10 cellular contexts compared by ENCODE assay signal in the genomic region with DNA sequence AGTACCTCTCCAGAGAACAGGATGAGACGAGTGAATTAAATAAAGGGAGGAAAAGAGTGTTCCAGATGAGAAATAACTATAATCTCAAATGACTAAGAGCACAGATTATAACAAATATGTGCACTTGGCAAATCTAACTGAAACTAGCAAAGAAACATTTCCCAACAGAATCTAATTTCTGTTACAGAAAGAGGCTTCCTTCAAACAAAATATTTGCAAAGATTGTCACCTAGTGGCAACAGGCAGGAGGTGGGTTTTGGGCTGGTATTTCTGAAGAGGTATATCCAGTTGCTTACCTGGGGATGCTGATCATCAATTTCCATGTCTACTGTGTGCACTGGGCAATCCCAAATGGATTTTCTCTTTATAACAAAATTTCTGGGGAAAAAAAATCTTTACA. TPM values are rescaled to one million over a fixed set of nuclear protein-coding genes. Genes with fewer than 3 reads are reported as not detected.
DNase-seq lines count a peak whose midpoint lies in the region; ATAC-seq, FAIRE-seq and TF ChIP-seq lines count a peak whose summit lies in the region.
"Had no signal": no experiment of that assay in that cellular context is flagged by ENCODE, and none has a peak within 500 bp of the region (broad histone marks: within the 10 kb centered on the region; RNA-seq: fewer than 3 reads in every experiment).

No MANE protein-coding gene starts in this region.

- no peak overlapping the region for H3K23ac ChIP-seq in H9 (ENCODE audit: insufficient read length, low read depth, low read length)

- no peak overlapping the region for H3K27ac Mint-ChIP-seq in H9
- H3K27ac Mint-ChIP-seq: mesothelial cell of epicardium had no signal

- H3K4me1 ChIP-seq in H9 (ENCODE audit: insufficient read depth, low read length) (no peaks in the 10 kb centered on the region), keratinocyte (ENCODE audit: control insufficient read depth, extremely low read depth, insufficient read depth, low read length) (peaks cover 6% of the 10 kb centered on the region)

- no peaks in the 10 kb centered on the region for H3K27me3 ChIP-seq in H9 (ENCODE audit: insufficient read depth, low read length)
- peaks cover 6% of the 10 kb centered on the region for H3K27me3 ChIP-seq in keratinocyte (ENCODE audit: control insufficient read depth, extremely low read depth, insufficient read depth, low read length)

- no peak overlapping the region for H3K56ac ChIP-seq in H9 (ENCODE audit: insufficient read length, low read depth, low read length)

- no peaks in the 10 kb centered on the region for H3K23me2 ChIP-seq in H9 (ENCODE audit: insufficient read length, low read depth, low read length, poor library complexity, severe bottlenecking)

- no peaks in the 10 kb centered on the region for H3K9me1 ChIP-seq in keratinocyte (ENCODE audit: control insufficient read depth, extremely low read depth, insufficient read depth, low read length)

- no CpG with 5 or more reads among the region's 1 CpG for WGBS in H9 (ENCODE audit: extremely low coverage, insufficient read length, low lambda C conversion rate)

- H3K4ac ChIP-seq in H9 (ENCODE audit: low read depth, low read length): no peak overlapping the region

- no peak overlapping the region for H4K8ac ChIP-seq in H9 (replicated peaks; ENCODE audit: insufficient read length, low read depth, low read length)

- no peaks in the 10 kb centered on the region for H3K9me3 Mint-ChIP-seq in H9
- no peaks in the 10 kb centered on the region for H3K9me3 Mint-ChIP-seq in activated T-cell treated with anti-CD3 and anti-CD28 coated beads, Interleukin-2, amount 50 U/mL, for 4 hours
- H3K9me3 Mint-ChIP-seq: mesothelial cell of epicardium had no signal

- in situ Hi-C loops in Caki2 (cut with HindIII; ENCODE audit: low pct_unique_long_range_greater_than_20kb, low sequenced_read_pairs): no loop called here

- H2BK20ac ChIP-seq in H9 (ENCODE audit: low read depth, low read length, poor library complexity, severe bottlenecking): no peak overlapping the region

- no peak overlapping the region for H2BK15ac ChIP-seq in H9 (ENCODE audit: low read depth, low read length)

- H4K20me1 ChIP-seq in H9 (ENCODE audit: control insufficient read depth, insufficient read depth, insufficient read length) (no peaks in the 10 kb centered on the region), keratinocyte (ENCODE audit: control insufficient read depth, extremely low read depth, insufficient read depth, low read length) (no peaks in the 10 kb centered on the region)

- H3K4me1 Mint-ChIP-seq in H9: peaks cover 2 to 3% of the 10 kb centered on the region in 2 experiments; a peak in 3 of 4 replicates
- peaks cover 16% of the 10 kb centered on the region for H3K4me1 Mint-ChIP-seq in activated T-cell treated with anti-CD3 and anti-CD28 coated beads, Interleukin-2, amount 50 U/mL, for 4 hours (ENCODE audit: low read depth)

- H2BK12ac ChIP-seq in H9 (ENCODE audit: insufficient read length, low read depth, low read length): no peak overlapping the region

- H3K27ac ChIP-seq in H9 (ENCODE audit: insufficient read length, low read depth, low read length): no peak overlapping the region
- H3K27ac ChIP-seq in VCaP: no peak overlapping the region
- H3K27ac ChIP-seq in keratinocyte (ENCODE audit: control insufficient read depth, insufficient read depth, low read length): no peak overlapping the region

- H3K36me3 Mint-ChIP-seq in H9 (ENCODE audit: insufficient read depth in 1 of 3, low read depth in 3 of 3): no peaks in the 10 kb centered on the region
- no peaks in the 10 kb centered on the region for H3K36me3 Mint-ChIP-seq in activated T-cell treated with anti-CD3 and anti-CD28 coated beads, Interleukin-2, amount 50 U/mL, for 4 hours (ENCODE audit: insufficient read depth)
- H3K36me3 Mint-ChIP-seq: mesothelial cell of epicardium had no signal

- no peak for ATAC-seq in activated T-cell treated with anti-CD3 and anti-CD28 coated beads, Interleukin-2, amount 50 U/mL, for 4 hours
- no peak for ATAC-seq in HG02970 (IDR thresholded peaks at IDR 0.05; ENCODE audit: low FRiP score, unreplicated experiment)

- H3T11ph ChIP-seq in H9 (ENCODE audit: low read length): no peak overlapping the region

- no peak overlapping the region for H2BK5ac ChIP-seq in H9 (ENCODE audit: insufficient read length, low read length)

- no peak overlapping the region for H3K9ac ChIP-seq in H9 (ENCODE audit: extremely low read depth, insufficient read length, low read length)
- H3K9ac ChIP-seq in keratinocyte (ENCODE audit: control insufficient read depth, extremely low read depth, insufficient read depth, low read length): no peak overlapping the region

- H3K36me3 ChIP-seq in keratinocyte (ENCODE audit: control insufficient read depth in 2 of 2, extremely low read depth in 1 of 2, insufficient read depth in 2 of 2, low read length in 2 of 2): no peaks in the 10 kb centered on the region

- H3K4me3 Mint-ChIP-seq in H9: no peak overlapping the region
- no peak overlapping the region for H3K4me3 Mint-ChIP-seq in activated T-cell treated with anti-CD3 and anti-CD28 coated beads, Interleukin-2, amount 50 U/mL, for 4 hours
- H3K4me3 Mint-ChIP-seq: mesothelial cell of epicardium had no signal

- no peak overlapping the region for H3K14ac ChIP-seq in H9 (ENCODE audit: insufficient read depth, low read length)

- H3K79me2 ChIP-seq in H9 (ENCODE audit: insufficient read depth, low read length) (no peaks in the 10 kb centered on the region), keratinocyte (ENCODE audit: control insufficient read depth, insufficient read depth, low read length) (no peaks in the 10 kb centered on the region)

- H3K27me3 Mint-ChIP-seq in H9 (ENCODE audit: low read depth): peaks cover 26% of the 10 kb centered on the region
- H3K27me3 Mint-ChIP-seq in activated T-cell treated with anti-CD3 and anti-CD28 coated beads, Interleukin-2, amount 50 U/mL, for 4 hours (ENCODE audit: low read depth): peaks cover 17% of the 10 kb centered on the region

- H3K9me3 ChIP-seq in H9 (ENCODE audit: control insufficient read depth, low read depth, low read length): no peaks in the 10 kb centered on the region
- H3K9me3 ChIP-seq in keratinocyte (ENCODE audit: control insufficient read depth, low read depth, low read length): no peaks in the 10 kb centered on the region

- dilution Hi-C loops in keratinocyte (cut with MboI; ENCODE audit: extremely low pct_ligation_motif_present, low sequenced_read_pairs): no loop called here

- no peaks in the 10 kb centered on the region for H3K79me1 ChIP-seq in H9 (ENCODE audit: insufficient read depth, low read depth, low read length, poor library complexity, severe bottlenecking)

- H3K4me3 ChIP-seq in keratinocyte (ENCODE audit: control insufficient read depth in 2 of 3, extremely low read depth in 1 of 3, insufficient read depth in 2 of 3, low read depth in 1 of 3, low read length in 3 of 3): no peak overlapping the region

- H2AFZ ChIP-seq in H9 (ENCODE audit: low read length) (no peak overlapping the region), keratinocyte (ENCODE audit: control insufficient read depth, low read length) (no peak overlapping the region)

- H4K91ac ChIP-seq in H9 (ENCODE audit: insufficient read length, low read depth, low read length): no peak overlapping the region

- TF ChIP-seq CTCF in H9 (conservative IDR thresholded peaks at IDR 0.05): peak; percentile 66
- TF ChIP-seq CTCF in VCaP (conservative IDR thresholded peaks at IDR 0.05): peak; percentile 77
- peak; percentile 25 to 54 (median 42) for TF ChIP-seq CTCF in keratinocyte (optimal IDR thresholded peaks at IDR 0.05 in 1 of 3, IDR thresholded peaks at IDR 0.05 in 1 of 3, conservative IDR thresholded peaks at IDR 0.05 in 1 of 3; ENCODE audit: extremely low read depth in 1 of 3, insufficient read depth in 2 of 3, low read length in 3 of 3)

- H2BK120ac ChIP-seq in H9 (ENCODE audit: low read depth, low read length, poor library complexity, severe bottlenecking): no peak overlapping the region

- FAIRE-seq in keratinocyte (lab: Jason Lieb, UNC): no peak

- no peak overlapping the region for H4K5ac ChIP-seq in H9 (ENCODE audit: insufficient read length, low read depth, low read length)

- H3K4me2 ChIP-seq in H9 (ENCODE audit: insufficient read depth, insufficient read length, low read length) (no peak overlapping the region), keratinocyte (ENCODE audit: control insufficient read depth, extremely low read depth, insufficient read depth, low read depth, low read length) (no peak overlapping the region)

- no peak overlapping the region for H3K18ac ChIP-seq in H9 (ENCODE audit: insufficient read length, low read depth, low read length)

- H2AK5ac ChIP-seq in H9 (ENCODE audit: insufficient read length, low read length): no peak overlapping the region

- DNase-seq in Caki2 (ENCODE audit: low read depth) (peak; percentile 33), H9 (no peak), keratinocyte (ENCODE audit: low read depth, low spot score) (no peak), activated T-cell treated with anti-CD3 and anti-CD28 coated beads for 4 hours (no peak), NCI-H2107 treated with DMSO at 0.1 percent for 48 hours (lab: John Stamatoyannopoulos, UW; ENCODE audit: unreplicated experiment) (no peak)
- DNase-seq in activated T-cell treated with anti-CD3 and anti-CD28 coated beads, Interleukin-2, amount 50 U/mL, for 4 hours: no peak
- DNase-seq: activated CD4-positive, alpha-beta T cell treated with anti-CD3 and anti-CD28 coated beads, Interleukin-2, amount 50 U/mL, for 1 hour had no signal

RNA-seq across cellular contexts. Expression of a gene that starts 5.6 kb away (rescaled TPM):
- 16.9 and 34.7 TPM in 2 replicates for total RNA-seq in Caki2 (2014; rRNA removed; shearing (Covaris generic); ENCODE audit: low replicate concordance)
- 48.5 and 49.4 TPM in 2 replicates for total RNA-seq in H9 (2021)
- polyA plus RNA-seq in keratinocyte: 9.6 to 24.6 TPM (median 20.8 TPM) in 3 replicates
- 24.0 TPM for polyA plus RNA-seq in keratinocyte (2011; ENCODE audit: low read depth)
- polyA plus RNA-seq in keratinocyte (2011; cell fraction: cytosol; rRNA removed): 8.2 and 12.8 TPM in 2 replicates
- polyA plus RNA-seq in keratinocyte (2011; cell fraction: nucleus; rRNA removed): 17.0 and 28.3 TPM in 2 replicates
- polyA plus RNA-seq in keratinocyte (2012; ENCODE audit: low replicate concordance): 3.8 and 15.7 TPM in 2 replicates
- polyA minus RNA-seq in keratinocyte: 0.82 to 9.8 TPM (median 3.3 TPM) in 3 replicates
- polyA minus RNA-seq in keratinocyte (2011; cell fraction: cytosol; rRNA and poly(A)+ RNA removed): 6.5 TPM
- 4.2 and 11.3 TPM in 2 replicates for polyA minus RNA-seq in keratinocyte (2011; cell fraction: nucleus; rRNA and poly(A)+ RNA removed)
- 10 to 100 TPM; 19.1 to 22.3 (median 21.3) TPM for total RNA-seq in activated T-cell treated with anti-CD3 and anti-CD28 coated beads, Interleukin-2, amount 50 U/mL, for 4 hours

RNA-seq across cellular contexts. Expression of a gene that starts 59.1 kb away (rescaled TPM):
- total RNA-seq in Caki2 (2014; rRNA removed; shearing (Covaris generic); ENCODE audit: low replicate concordance): 12.5 and 40.4 TPM in 2 replicates
- total RNA-seq in H9 (2021): 7.8 and 8.3 TPM in 2 replicates
- 0.17 to 0.24 TPM (median 0.21 TPM) in 3 replicates for polyA plus RNA-seq in keratinocyte
- polyA plus RNA-seq in keratinocyte (2011; ENCODE audit: low read depth): not detected
- polyA plus RNA-seq in keratinocyte (2011; cell fraction: cytosol; rRNA removed): 0.06 and 0.32 TPM in 2 replicates
- 0.04 and 0.06 TPM in 2 replicates for polyA plus RNA-seq in keratinocyte (2011; cell fraction: nucleus; rRNA removed)
- polyA plus RNA-seq in keratinocyte (2012; ENCODE audit: low replicate concordance): 0.30 TPM in 1 of 2 replicates, not detected in the other
- polyA minus RNA-seq in keratinocyte: 1.3 to 3.0 TPM in 2 of 3 replicates, not detected in the other
- polyA minus RNA-seq in keratinocyte (2011; cell fraction: cytosol; rRNA and poly(A)+ RNA removed): not detected
- 0.11 and 0.70 TPM in 2 replicates for polyA minus RNA-seq in keratinocyte (2011; cell fraction: nucleus; rRNA and poly(A)+ RNA removed)
- 100 to 1,000 TPM; 128 to 134 (median 132) TPM for total RNA-seq in activated T-cell treated with anti-CD3 and anti-CD28 coated beads, Interleukin-2, amount 50 U/mL, for 4 hours
